18 cellular contexts compared by ENCODE assay signal in the genomic region with DNA sequence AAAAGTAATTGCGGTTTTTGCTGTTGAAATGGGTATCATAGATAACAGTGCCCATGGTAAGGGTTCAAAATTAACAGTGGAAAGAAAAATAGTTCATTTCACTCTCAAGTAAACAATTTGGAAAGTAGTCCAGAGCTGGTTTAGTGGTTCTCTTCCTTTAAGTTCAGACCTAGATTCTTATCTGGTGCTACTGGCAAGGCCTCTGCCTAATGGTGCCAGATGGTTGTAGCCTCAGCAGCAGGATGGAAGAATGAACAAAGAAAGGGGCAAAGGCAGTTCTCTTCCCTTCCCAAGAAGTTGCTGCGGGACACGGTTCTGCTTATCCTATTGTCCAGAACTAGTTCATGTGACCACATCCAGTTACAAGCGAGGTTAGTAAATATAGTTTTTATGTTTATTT. TPM values are rescaled to one million over a fixed set of nuclear protein-coding genes. Genes with fewer than 3 reads are reported as not detected.
DNase-seq lines count a peak whose midpoint lies in the region; ATAC-seq, FAIRE-seq and TF ChIP-seq lines count a peak whose summit lies in the region.
"Had no signal": no experiment of that assay in that cellular context is flagged by ENCODE, and none has a peak within 500 bp of the region (broad histone marks: within the 10 kb centered on the region; RNA-seq: fewer than 3 reads in every experiment).

No MANE protein-coding gene starts in this region.

- intact Hi-C loops in sigmoid colon (cut with DNase I) = no loop called here

- WGBS in sigmoid colon, 2 donors = 92 to 94% methylated on average over 4 of the region's 4 CpGs

- H3K9me3 ChIP-seq in sigmoid colon = no peaks in the 10 kb centered on the region

- no peak overlapping the region for H3K27ac ChIP-seq in sigmoid colon
- H3K27ac ChIP-seq: GM23248 had no signal

- TF ChIP-seq EP300 in sigmoid colon (IDR thresholded peaks at IDR 0.05) = no peak

- DNase-seq in DMS 273 treated with DMSO at 0.1 percent for 48 hours (lab: John Stamatoyannopoulos, UW) (peak; percentile 24), HTR-8/SVneo (ENCODE audit: insufficient read length, low spot score) (no peak), erythroblast (lab: John Stamatoyannopoulos, UW) (peak; percentile 19 to 43), sigmoid colon (no peak), mesenteric fat pad (ENCODE audit: low spot score) (no peak)
- DNase-seq: C1 segment of cervical spinal cord; Calu3; CD4-positive, alpha-beta memory T cell; COR-L47; DMS79; GF-D8; GM23248; H7; HCEC 1CT had no signal

- H3K36me3 ChIP-seq in sigmoid colon = no peaks in the 10 kb centered on the region

- no peak for TF ChIP-seq CTCF in sigmoid colon (IDR thresholded peaks at IDR 0.05)

- no peak overlapping the region for H3K4me3 ChIP-seq in sigmoid colon
- H3K4me3 ChIP-seq: GM23248 had no signal

- H3K4me1 ChIP-seq in sigmoid colon = no peaks in the 10 kb centered on the region

- ATAC-seq in HG02852 (IDR thresholded peaks at IDR 0.05; ENCODE audit: unreplicated experiment) = no peak

- TF ChIP-seq POLR2A in erythroblast (IDR thresholded peaks at IDR 0.05; ENCODE audit: low read length) (no peak), sigmoid colon (IDR thresholded peaks at IDR 0.05) (no peak)

- no peaks in the 10 kb centered on the region for H3K27me3 ChIP-seq in sigmoid colon

- peak; percentile 89 for FAIRE-seq in HTR-8/SVneo (lab: Jason Lieb, UNC)
- FAIRE-seq: GM12891, GM18507, H1 had no signal

RNA-seq across cellular contexts. Expression of a gene that starts 10.5 kb away (rescaled TPM):
- total RNA-seq in sigmoid colon (10 to 100 TPM in 1 of 4 donors, 1 to 10 TPM in 3; 1.6 to 11.4 (median 5.5) TPM), mesenteric fat pad (6.6 TPM)
- polyA plus RNA-seq in sigmoid colon = 10 to 100 TPM in 1 of 3 donors, 1 to 10 TPM in 1, under 1 TPM in 1; 0.60 to 59.2 (median 5.7) TPM

RNA-seq across cellular contexts. Expression of a gene that starts 30.1 kb away (rescaled TPM):
- total RNA-seq in sigmoid colon (10 to 100 TPM; 15.2 to 32.9 (median 24.4) TPM), mesenteric fat pad (16.9 TPM)
- polyA plus RNA-seq in sigmoid colon = 10 to 100 TPM in 1 of 3 donors, 1 to 10 TPM in 2; 8.4 to 14.1 (median 9.9) TPM

RNA-seq across cellular contexts. Expression of a gene that starts 44.2 kb away (rescaled TPM):
- total RNA-seq in sigmoid colon (100 to 1,000 TPM in 2 of 4 donors, 10 to 100 TPM in 2; 58.6 to 114 (median 97.7) TPM), mesenteric fat pad (195 TPM)
- polyA plus RNA-seq in sigmoid colon = 100 to 1,000 TPM in 2 of 3 donors, 10 to 100 TPM in 1; 68.5 to 148 (median 138) TPM

Comparison
In these comparisons a context has a peak if more than half of its experiments do, and no peak if none do; other contexts are left out.
1. DNase-seq: peak in DMS 273 treated with DMSO at 0.1 percent for 48 hours (single experiment) and erythroblast (2 of 2); none in HTR-8/SVneo (single experiment), sigmoid colon (single experiment) and mesenteric fat pad (single experiment).